ENCODE assay signal across 8 cellular contexts in the genomic region with DNA sequence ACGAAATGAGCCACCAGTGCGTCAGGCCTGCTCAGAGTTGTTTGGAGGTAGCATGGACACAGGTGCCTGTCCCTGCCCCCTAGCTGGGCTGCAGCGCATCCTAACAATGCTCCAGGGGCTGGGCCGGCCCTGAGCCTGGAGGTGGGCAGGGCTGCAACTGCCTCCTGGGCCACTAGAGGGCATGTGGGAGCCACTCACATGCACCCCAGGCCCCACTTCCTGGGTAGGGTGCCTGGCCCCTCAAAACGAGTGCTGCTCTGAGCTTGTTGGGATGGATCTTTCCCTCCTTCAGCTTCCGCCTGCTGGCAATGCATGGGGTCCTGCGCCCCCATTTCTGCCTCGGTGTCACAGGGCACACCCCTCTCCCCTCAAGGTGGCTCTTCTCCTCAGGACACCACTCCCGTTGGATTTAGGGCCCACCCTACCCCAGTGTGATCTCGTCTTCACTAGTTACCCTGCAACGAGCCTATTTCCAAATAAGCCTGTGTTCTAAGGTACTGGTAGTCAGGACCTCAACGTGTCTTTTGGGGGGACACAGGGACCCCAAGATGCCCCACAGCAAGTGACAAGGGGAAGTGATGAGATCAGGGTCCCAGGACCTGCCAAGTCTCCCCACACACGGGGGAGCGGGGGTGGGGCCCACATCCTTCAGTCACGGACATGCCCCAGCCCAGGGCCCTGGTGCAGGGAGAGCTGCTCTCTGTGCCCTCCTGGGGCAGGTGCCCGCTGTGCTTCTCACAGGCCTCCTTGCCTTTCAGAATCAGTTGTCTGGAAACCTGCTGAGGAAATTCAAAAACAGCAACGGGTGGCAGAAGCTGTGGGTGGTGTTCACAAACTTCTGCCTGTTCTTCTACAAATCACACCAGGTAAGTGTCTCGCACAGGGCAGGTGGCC.
DNase-seq lines count a peak whose midpoint lies in the region; ATAC-seq and TF ChIP-seq lines count a peak whose summit lies in the region.

No MANE protein-coding gene starts in this region.

- peak; percentile 78 for DNase-seq in BE2C
- peak; percentile 71 for DNase-seq in NT2/D1 (ENCODE audit: low read depth, low spot score)
- DNase-seq in activated CD8-positive, alpha-beta memory T cell treated with anti-CD3 and anti-CD28 coated beads, Interleukin-2, amount 50 U/mL, for 48 hours: peak; percentile 92
- no peak for DNase-seq in epithelial cell of proximal tubule (ENCODE audit: low read depth)
- peak in 41 of 49 donors; percentile 7 to 77 (median 42) for DNase-seq in substantia nigra (lab: John Stamatoyannopoulos, UW)

- H3K27me3 ChIP-seq in BE2C: no peaks in the 10 kb centered on the region
- H3K27me3 ChIP-seq in NT2/D1 (ENCODE audit: insufficient read depth, insufficient read length): no peaks in the 10 kb centered on the region
- H3K27me3 ChIP-seq in neural cell (ENCODE audit: insufficient read depth, low read depth, low read length): no peaks in the 10 kb centered on the region

- TF ChIP-seq CTCF in BE2C (IDR thresholded peaks at IDR 0.05; ENCODE audit: low read depth, low read length) (peak; percentile 94), epithelial cell of proximal tubule (conservative IDR thresholded peaks at IDR 0.05; ENCODE audit: low read depth, low read length) (peak; percentile 87), neural cell (IDR thresholded peaks at IDR 0.05; ENCODE audit: poor library complexity, severe bottlenecking) (peak; percentile 92)

- H3K9me2 ChIP-seq in neural cell (ENCODE audit: insufficient read depth, low read length): no peaks in the 10 kb centered on the region

- H3K9me3 ChIP-seq in BE2C (no peaks in the 10 kb centered on the region), NT2/D1 (ENCODE audit: insufficient read depth, low read length) (no peaks in the 10 kb centered on the region), neural cell (ENCODE audit: low read length) (no peaks in the 10 kb centered on the region)

- H3F3A ChIP-seq in neural cell (ENCODE audit: insufficient read depth, low read length, poor library complexity, severe bottlenecking): no peaks in the 10 kb centered on the region

- H3K36me3 ChIP-seq in BE2C (peaks cover 46% of the 10 kb centered on the region), NT2/D1 (ENCODE audit: insufficient read depth, insufficient read length, low read length) (peaks cover 55% of the 10 kb centered on the region), neural cell (ENCODE audit: insufficient read depth, low read length) (peaks cover 4% of the 10 kb centered on the region)

- peak; percentile 84 for TF ChIP-seq RAD21 in neural cell (conservative IDR thresholded peaks at IDR 0.05)

- ATAC-seq in GM18907 (IDR thresholded peaks at IDR 0.05; ENCODE audit: unreplicated experiment) (peak; percentile 92), HG03108 (IDR thresholded peaks at IDR 0.05; ENCODE audit: unreplicated experiment) (peak; percentile 86)

- H2AFZ ChIP-seq in neural cell (ENCODE audit: low read depth, low read length): no peak overlapping the region

- no peaks in the 10 kb centered on the region for H4K20me1 ChIP-seq in neural cell (ENCODE audit: insufficient read depth)

- no peak for TF ChIP-seq EP300 in neural cell (conservative IDR thresholded peaks at IDR 0.05; ENCODE audit: poor library complexity, severe bottlenecking)

- H3K9ac ChIP-seq in NT2/D1 (ENCODE audit: insufficient read length, low read depth): no peak overlapping the region
- no peak overlapping the region for H3K9ac ChIP-seq in neural cell (ENCODE audit: low read length)

- no peak overlapping the region for H3K27ac ChIP-seq in neural cell (ENCODE audit: low read length)
- no peak overlapping the region for H3K27ac ChIP-seq in substantia nigra (ENCODE audit: low read depth, low read length, poor library complexity, severe bottlenecking)

- H3K4me2 ChIP-seq in neural cell (ENCODE audit: low read length): no peak overlapping the region

- H3K4me3 ChIP-seq in BE2C (ENCODE audit: low read depth, low read length): no peak overlapping the region
- no peak overlapping the region for H3K4me3 ChIP-seq in NT2/D1 (ENCODE audit: insufficient read length, low read depth)
- no peak overlapping the region for H3K4me3 ChIP-seq in epithelial cell of proximal tubule (ENCODE audit: low read depth, low read length)
- H3K4me3 ChIP-seq in neural cell (ENCODE audit: low read length): no peak overlapping the region

- peaks cover 3% of the 10 kb centered on the region; the same call in 1 of the 2 replicates for H3K4me1 ChIP-seq in BE2C
- H3K4me1 ChIP-seq in NT2/D1 (ENCODE audit: insufficient read depth, insufficient read length): peaks cover 12% of the 10 kb centered on the region

- no peaks in the 10 kb centered on the region for H3K79me2 ChIP-seq in neural cell (replicated peaks; ENCODE audit: insufficient read depth, low read length)

TF ChIP-seq in neural cell, 6 proteins besides CTCF, POLR2A, EP300 and RAD21:
- TF ChIP-seq SMC3 (conservative IDR thresholded peaks at IDR 0.05; ENCODE audit: poor library complexity): peak; percentile 94
- TF ChIP-seq, protein P1, sequence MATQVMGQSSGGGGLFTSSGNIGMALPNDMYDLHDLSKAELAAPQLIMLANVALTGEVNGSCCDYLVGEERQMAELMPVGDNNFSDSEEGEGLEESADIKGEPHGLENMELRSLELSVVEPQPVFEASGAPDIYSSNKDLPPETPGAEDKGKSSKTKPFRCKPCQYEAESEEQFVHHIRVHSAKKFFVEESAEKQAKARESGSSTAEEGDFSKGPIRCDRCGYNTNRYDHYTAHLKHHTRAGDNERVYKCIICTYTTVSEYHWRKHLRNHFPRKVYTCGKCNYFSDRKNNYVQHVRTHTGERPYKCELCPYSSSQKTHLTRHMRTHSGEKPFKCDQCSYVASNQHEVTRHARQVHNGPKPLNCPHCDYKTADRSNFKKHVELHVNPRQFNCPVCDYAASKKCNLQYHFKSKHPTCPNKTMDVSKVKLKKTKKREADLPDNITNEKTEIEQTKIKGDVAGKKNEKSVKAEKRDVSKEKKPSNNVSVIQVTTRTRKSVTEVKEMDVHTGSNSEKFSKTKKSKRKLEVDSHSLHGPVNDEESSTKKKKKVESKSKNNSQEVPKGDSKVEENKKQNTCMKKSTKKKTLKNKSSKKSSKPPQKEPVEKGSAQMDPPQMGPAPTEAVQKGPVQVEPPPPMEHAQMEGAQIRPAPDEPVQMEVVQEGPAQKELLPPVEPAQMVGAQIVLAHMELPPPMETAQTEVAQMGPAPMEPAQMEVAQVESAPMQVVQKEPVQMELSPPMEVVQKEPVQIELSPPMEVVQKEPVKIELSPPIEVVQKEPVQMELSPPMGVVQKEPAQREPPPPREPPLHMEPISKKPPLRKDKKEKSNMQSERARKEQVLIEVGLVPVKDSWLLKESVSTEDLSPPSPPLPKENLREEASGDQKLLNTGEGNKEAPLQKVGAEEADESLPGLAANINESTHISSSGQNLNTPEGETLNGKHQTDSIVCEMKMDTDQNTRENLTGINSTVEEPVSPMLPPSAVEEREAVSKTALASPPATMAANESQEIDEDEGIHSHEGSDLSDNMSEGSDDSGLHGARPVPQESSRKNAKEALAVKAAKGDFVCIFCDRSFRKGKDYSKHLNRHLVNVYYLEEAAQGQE (IDR thresholded peaks at IDR 0.05; ENCODE audit: borderline replicate concordance): no peak
- TF ChIP-seq TAF1 (IDR thresholded peaks at IDR 0.05; ENCODE audit: low read depth): no peak
- TF ChIP-seq MXI1 (conservative IDR thresholded peaks at IDR 0.05; ENCODE audit: poor library complexity, severe bottlenecking): peak; percentile 18
- no peak for TF ChIP-seq EZH2 (IDR thresholded peaks at IDR 0.05; ENCODE audit: borderline replicate concordance, insufficient read depth, low read length, poor library complexity, severe bottlenecking)
- TF ChIP-seq POLR2AphosphoS5 (IDR thresholded peaks at IDR 0.05): no peak
